8 cellular contexts compared by ENCODE assay signal in the genomic region with DNA sequence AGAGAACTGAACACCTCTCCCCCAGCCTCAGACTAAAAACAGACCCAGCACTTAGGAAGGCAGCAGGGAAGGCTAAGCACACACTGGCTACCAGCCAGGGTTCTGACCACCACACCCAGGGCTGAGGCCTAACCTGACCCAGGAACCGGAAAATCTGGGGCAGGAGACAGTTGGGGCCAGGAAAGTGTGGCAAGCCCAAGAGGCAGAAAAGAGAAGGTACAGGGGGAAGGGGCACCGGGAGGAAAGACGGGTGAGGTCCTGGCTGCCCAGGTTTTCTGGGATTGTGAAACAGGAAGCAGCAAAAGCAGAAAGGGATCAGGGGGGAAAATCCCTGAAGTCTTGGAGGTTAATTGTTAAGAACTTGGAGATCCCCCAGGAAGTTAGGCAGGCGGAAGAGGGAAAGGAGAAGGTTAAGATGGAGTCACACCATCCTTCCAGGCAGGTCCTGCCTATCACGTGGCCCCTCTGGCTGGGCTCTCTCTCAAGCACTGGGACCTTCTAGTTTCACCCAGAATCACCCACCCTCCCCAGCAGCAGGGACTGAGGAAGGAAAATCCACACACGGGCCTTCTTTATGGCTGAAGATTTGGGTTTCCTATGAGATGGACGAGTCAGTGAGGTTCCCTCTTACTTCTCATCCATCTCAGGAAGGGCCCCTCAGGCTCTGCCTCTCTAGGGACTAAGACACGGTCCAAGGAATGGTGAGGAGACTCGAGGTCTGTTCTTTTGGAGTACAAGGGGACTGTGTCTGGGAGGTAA. TPM values are rescaled to one million over a fixed set of nuclear protein-coding genes. Genes with fewer than 3 reads are reported as not detected.
DNase-seq lines count a peak whose midpoint lies in the region; ATAC-seq and TF ChIP-seq lines count a peak whose summit lies in the region.

No MANE protein-coding gene starts in this region.

- H3K36me3 ChIP-seq in endodermal cell (ENCODE audit: control insufficient read depth, insufficient read depth, low read length): peaks cover 37% of the 10 kb centered on the region

- H3K9ac ChIP-seq in endodermal cell (ENCODE audit: extremely low read depth, low read length, poor library complexity, severe bottlenecking): peak overlapping the region; percentile 88

- H3K27ac ChIP-seq in endodermal cell (ENCODE audit: low read depth, low read length): peak overlapping the region; percentile 100

- no peaks in the 10 kb centered on the region for H3K9me3 Mint-ChIP-seq in endodermal cell

- no peaks in the 10 kb centered on the region for H3K27me3 Mint-ChIP-seq in endodermal cell (ENCODE audit: insufficient read depth)

- H3K4me3 ChIP-seq in endodermal cell (ENCODE audit: low read length): peak overlapping the region; percentile 96

- peaks cover 19% of the 10 kb centered on the region for H3K36me3 Mint-ChIP-seq in endodermal cell (ENCODE audit: low read depth)

- H3K9me3 ChIP-seq in endodermal cell (ENCODE audit: control insufficient read depth, low read length): no peaks in the 10 kb centered on the region

- no peak for TF ChIP-seq CTCF in endodermal cell (conservative IDR thresholded peaks at IDR 0.05)

- H3K27ac Mint-ChIP-seq in endodermal cell: peak overlapping the region; percentile 98

- peaks cover 58% of the 10 kb centered on the region for H3K4me1 Mint-ChIP-seq in endodermal cell

- peak overlapping the region; percentile 88 for H3K4me3 Mint-ChIP-seq in endodermal cell

- peaks cover 41% of the 10 kb centered on the region for H3K4me1 ChIP-seq in endodermal cell (ENCODE audit: control insufficient read depth, insufficient read depth, low read length)

- peak; percentile 0; the same call in 1 of the 3 replicates for ATAC-seq in SK-N-SH treated with all-trans-retinoic acid at 6 μM for 48 hours
- no peak for ATAC-seq in HG03521 (IDR thresholded peaks at IDR 0.05; ENCODE audit: unreplicated experiment)
- no peak for ATAC-seq in GM18909 (IDR thresholded peaks at IDR 0.05; ENCODE audit: poor library complexity, unreplicated experiment)

- peak; percentile 39 for DNase-seq in stimulated activated CD4-positive, alpha-beta T cell treated with anti-CD3 and anti-CD28 coated beads, Interleukin-15, amount 100 ng/mL, for 24 hours
- DNase-seq in stimulated activated CD4-positive, alpha-beta T cell treated with anti-CD3 and anti-CD28 coated beads, Interleukin-4, amount 100 ng/mL, for 24 hours: no peak
- DNase-seq in endodermal cell (peak; percentile 58), myocyte (ENCODE audit: low read depth) (peak; percentile 78), COLO829 (ENCODE audit: low spot score) (no peak)

- 68 to 86% methylated on average over 6 to 9 of the region's 9 CpGs for WGBS in endodermal cell (ENCODE audit: insufficient coverage in 1 of 2, insufficient read length in 1 of 2), 2 experiments

- H3K27me3 ChIP-seq in endodermal cell (ENCODE audit: control insufficient read depth, insufficient read depth, low read length, poor library complexity, severe bottlenecking): no peaks in the 10 kb centered on the region

TF ChIP-seq in SK-N-SH treated with all-trans-retinoic acid at 6 μM for 48 hours, 23 proteins besides CTCF, POLR2A, EP300 and RAD21:
- TF ChIP-seq ZNF8 (CRISPR knock-in tag; IDR thresholded peaks at IDR 0.05) (no peak), ISL1 (CRISPR knock-in tag; IDR thresholded peaks at IDR 0.05) (no peak), ZNF70 (CRISPR knock-in tag; IDR thresholded peaks at IDR 0.05) (no peak)
- TF ChIP-seq, protein P1, sequence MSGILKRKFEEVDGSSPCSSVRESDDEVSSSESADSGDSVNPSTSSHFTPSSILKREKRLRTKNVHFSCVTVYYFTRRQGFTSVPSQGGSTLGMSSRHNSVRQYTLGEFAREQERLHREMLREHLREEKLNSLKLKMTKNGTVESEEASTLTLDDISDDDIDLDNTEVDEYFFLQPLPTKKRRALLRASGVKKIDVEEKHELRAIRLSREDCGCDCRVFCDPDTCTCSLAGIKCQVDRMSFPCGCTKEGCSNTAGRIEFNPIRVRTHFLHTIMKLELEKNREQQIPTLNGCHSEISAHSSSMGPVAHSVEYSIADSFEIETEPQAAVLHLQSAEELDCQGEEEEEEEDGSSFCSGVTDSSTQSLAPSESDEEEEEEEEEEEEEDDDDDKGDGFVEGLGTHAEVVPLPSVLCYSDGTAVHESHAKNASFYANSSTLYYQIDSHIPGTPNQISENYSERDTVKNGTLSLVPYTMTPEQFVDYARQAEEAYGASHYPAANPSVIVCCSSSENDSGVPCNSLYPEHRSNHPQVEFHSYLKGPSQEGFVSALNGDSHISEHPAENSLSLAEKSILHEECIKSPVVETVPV (CRISPR knock-in tag; IDR thresholded peaks at IDR 0.05): no peak

RNA-seq across cellular contexts. Expression of a gene that starts 2.6 kb away (rescaled TPM):
- total RNA-seq in endodermal cell (100 to 1,000 TPM; 493 to 495 TPM), myocyte (299 and 305 TPM in 2 replicates)
- 307 TPM for polyA plus RNA-seq in endodermal cell (2013, experiment 1 of 2)
- polyA plus RNA-seq in endodermal cell (2013, experiment 2 of 2): 299 TPM
- polyA plus RNA-seq in myocyte (2012): 214 TPM

RNA-seq across cellular contexts. Expression of a gene that starts 8.0 kb away (rescaled TPM):
- total RNA-seq in endodermal cell (10 to 100 TPM; 32.2 to 35.5 TPM), myocyte (60.6 and 65.6 TPM in 2 replicates)
- polyA plus RNA-seq in endodermal cell (2013, experiment 1 of 2): 34.7 TPM
- polyA plus RNA-seq in endodermal cell (2013, experiment 2 of 2): 30.8 TPM
- 107 TPM for polyA plus RNA-seq in myocyte (2012)

RNA-seq across cellular contexts. Expression of a gene that starts 18.5 kb away (rescaled TPM):
- 100 to 1,000 TPM; 108 to 111 TPM for total RNA-seq in endodermal cell
- polyA plus RNA-seq in endodermal cell (2013, experiment 1 of 2): 81.7 TPM
- polyA plus RNA-seq in endodermal cell (2013, experiment 2 of 2): 91.9 TPM
- 50.1 and 52.6 TPM in 2 replicates for total RNA-seq in myocyte
- polyA plus RNA-seq in myocyte (2012): 68.2 TPM

RNA-seq across cellular contexts. Expression of a gene that starts 20.3 kb away (rescaled TPM):
- total RNA-seq in endodermal cell (10 to 100 TPM; 37.2 to 39.9 TPM), myocyte (12.8 and 19.7 TPM in 2 replicates)
- polyA plus RNA-seq in endodermal cell (2013, experiment 1 of 2): 31.9 TPM
- polyA plus RNA-seq in endodermal cell (2013, experiment 2 of 2): 32.0 TPM
- 24.2 TPM for polyA plus RNA-seq in myocyte (2012)

RNA-seq across cellular contexts. Expression of a gene that starts 20.6 kb away (rescaled TPM):
- total RNA-seq in endodermal cell (10 to 100 TPM; 25.9 to 35.5 TPM), myocyte (8.9 and 13.5 TPM in 2 replicates)
- 36.0 TPM for polyA plus RNA-seq in endodermal cell (2013, experiment 1 of 2)
- 33.1 TPM for polyA plus RNA-seq in endodermal cell (2013, experiment 2 of 2)
- 17.0 TPM for polyA plus RNA-seq in myocyte (2012)

Comparison
In these comparisons a context has a peak if more than half of its experiments do, and no peak if none do; other contexts are left out.
1. DNase-seq: peak in stimulated activated CD4-positive, alpha-beta T cell treated with anti-CD3 and anti-CD28 coated beads, Interleukin-15, amount 100 ng/mL, for 24 hours (single experiment), endodermal cell (single experiment) and myocyte (single experiment); none in stimulated activated CD4-positive, alpha-beta T cell treated with anti-CD3 and anti-CD28 coated beads, Interleukin-4, amount 100 ng/mL, for 24 hours (single experiment) and COLO829 (single experiment).